Comparison of ENCODE assay signal across 21 cellular contexts in the genomic region with DNA sequence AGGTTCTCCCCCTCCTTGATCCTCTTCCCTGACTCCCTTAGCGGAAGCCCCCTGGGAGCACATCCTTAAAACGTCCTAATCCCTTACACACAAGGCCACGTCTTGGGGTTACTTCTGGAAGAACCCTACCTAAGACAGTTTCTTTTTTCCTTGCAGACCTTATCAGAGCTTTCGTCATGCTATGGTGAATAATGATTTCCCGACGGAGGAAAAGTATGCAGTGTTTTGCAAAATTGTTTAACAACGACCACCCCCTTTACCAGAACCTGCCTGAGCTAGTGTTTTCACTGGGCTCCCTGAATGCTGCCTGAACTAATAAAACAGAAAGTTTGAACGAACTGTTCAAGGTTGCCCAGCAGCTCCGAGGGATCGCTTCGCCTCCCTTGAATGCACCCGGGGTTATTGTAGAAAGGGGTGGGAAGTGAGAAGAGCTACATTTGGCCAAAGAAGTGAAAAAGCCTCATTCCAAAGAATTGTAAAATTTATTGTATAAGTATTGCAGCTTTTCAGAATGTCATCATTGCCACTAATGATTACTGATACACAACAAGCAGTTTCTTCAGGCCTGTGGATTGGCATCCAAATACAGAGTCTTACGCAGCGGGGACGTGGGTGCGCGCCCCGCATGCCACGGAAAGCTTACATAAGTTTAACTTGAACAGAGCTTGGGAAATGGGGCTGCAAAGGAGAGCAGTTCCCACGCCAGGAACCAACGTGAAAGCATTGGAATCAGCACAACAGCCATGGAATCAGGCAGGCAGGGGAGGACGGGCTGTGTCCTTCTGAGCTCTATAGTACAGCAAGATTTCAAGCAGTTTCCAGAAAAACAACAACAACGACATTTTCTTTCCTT. TPM values are rescaled to one million over a fixed set of nuclear protein-coding genes. Genes with fewer than 3 reads are reported as not detected.
DNase-seq lines count a peak whose midpoint lies in the region; ATAC-seq and TF ChIP-seq lines count a peak whose summit lies in the region.
"Had no signal": no experiment of that assay in that cellular context is flagged by ENCODE, and none has a peak within 500 bp of the region (broad histone marks: within the 10 kb centered on the region; RNA-seq: fewer than 3 reads in every experiment).

No MANE protein-coding gene starts in this region.

- H3K4me3 Mint-ChIP-seq in T-helper 17 cell = no peak overlapping the region
- H3K4me3 Mint-ChIP-seq: IgD-negative memory B cell had no signal

- ATAC-seq in T-helper 17 cell (no peak), GM19328 (IDR thresholded peaks at IDR 0.05; ENCODE audit: unreplicated experiment) (no peak)
- ATAC-seq: PC-3 had no signal

- no peak overlapping the region for H3K27ac ChIP-seq in hepatocyte
- no peak overlapping the region for H3K27ac ChIP-seq in spleen
- H3K27ac ChIP-seq: SJCRH30 had no signal

- no peak for TF ChIP-seq CTCF in hepatocyte (IDR thresholded peaks at IDR 0.05; ENCODE audit: poor library complexity)
- no peak for TF ChIP-seq CTCF in spleen (IDR thresholded peaks at IDR 0.05 in 8 of 11, conservative IDR thresholded peaks at IDR 0.05 in 3 of 11)

- H3K4me2 ChIP-seq in hepatocyte = no peak overlapping the region

- H2AFZ ChIP-seq in hepatocyte = no peak overlapping the region

- in situ Hi-C loops in HAP-1 (cut with MboI; ENCODE audit: low sequenced_read_pairs) = no loop called here

- no peaks in the 10 kb centered on the region for H3K36me3 ChIP-seq in hepatocyte (replicated peaks; ENCODE audit: insufficient read depth, low read depth)
- peaks cover 0 to 32% (median 17%) of the 10 kb centered on the region in 6 donors for H3K36me3 ChIP-seq in spleen
- no peaks in the 10 kb centered on the region; the same call in 1 of the 2 replicates for H3K36me3 ChIP-seq in HAP-1 (replicated peaks)

- H3K4me3 ChIP-seq in hepatocyte (no peak overlapping the region), spleen (no peak overlapping the region), HAP-1 (no peak overlapping the region)
- H3K4me3 ChIP-seq: SJCRH30 had no signal

- H4K20me1 ChIP-seq in hepatocyte (ENCODE audit: insufficient read depth, poor library complexity, severe bottlenecking) = no peaks in the 10 kb centered on the region

- peak; percentile 34 for DNase-seq in activated effector memory CD4-positive, alpha-beta T cell treated with anti-CD3 and anti-CD28 coated beads, Interleukin-2, amount 50 U/mL, for 16 hours
- no peak for DNase-seq in activated effector memory CD4-positive, alpha-beta T cell treated with Interleukin-2 at 50 U/mL for 16 hours
- DNase-seq in T-helper 17 cell (no peak), hepatocyte (ENCODE audit: low spot score) (peak; percentile 1), spleen (peak; percentile 36), HAP-1 (ENCODE audit: low spot score in 2 of 2) (no peak), 8988T (no peak)
- DNase-seq: ACHN, AML-193, COR-L47, NCI-H1105, NCI-H1694 treated with DMSO at 0.1 percent for 48 hours, NCI-H2171, NCI-H446, PC-3, SJCRH30 had no signal

- no peaks in the 10 kb centered on the region for H3K9me2 ChIP-seq in hepatocyte (replicated peaks; ENCODE audit: insufficient read depth)

- H3K27ac Mint-ChIP-seq in T-helper 17 cell = peak overlapping the region; percentile 43

- H3K27me3 Mint-ChIP-seq in T-helper 17 cell = no peaks in the 10 kb centered on the region

- H3K4me1 ChIP-seq in hepatocyte (ENCODE audit: insufficient read depth) (peaks cover 3% of the 10 kb centered on the region), spleen (no peaks in the 10 kb centered on the region), HAP-1 (no peaks in the 10 kb centered on the region)
- H3K4me1 ChIP-seq: SJCRH30 had no signal

- H3K4me1 Mint-ChIP-seq in T-helper 17 cell = peaks cover 7% of the 10 kb centered on the region

- intact Hi-C loops in spleen (cut with DNase I; ENCODE audit: low total_unique reads) = no loop called here

- no peaks in the 10 kb centered on the region for H3K79me2 ChIP-seq in hepatocyte

- no peaks in the 10 kb centered on the region for H3K9me3 ChIP-seq in T-helper 17 cell (ENCODE audit: control insufficient read depth, low read length, poor library complexity, severe bottlenecking)
- H3K9me3 ChIP-seq in hepatocyte (ENCODE audit: low read depth) = no peaks in the 10 kb centered on the region
- peaks cover 0 to 31% (median 21%) of the 10 kb centered on the region in 8 donors for H3K9me3 ChIP-seq in spleen
- H3K9me3 ChIP-seq in HAP-1 = no peaks in the 10 kb centered on the region

- TF ChIP-seq POLR2A in spleen (IDR thresholded peaks at IDR 0.05) = no peak

- 90% methylated on average over 23 of the region's 23 CpGs for WGBS in hepatocyte (ENCODE audit: low lambda C conversion rate, missing lambda C conversion rate)
- whole genome bisulfite sequencing in spleen, 5 donors = 86 to 92% (median 88%) methylated on average over 23 of the region's 23 CpGs

- H3K27me3 ChIP-seq in hepatocyte (no peaks in the 10 kb centered on the region), spleen (replicated peaks in 1 of 7) (no peaks in the 10 kb centered on the region), HAP-1 (ENCODE audit: low read depth) (no peaks in the 10 kb centered on the region)
- H3K27me3 ChIP-seq: SJCRH30 had no signal

- no peaks in the 10 kb centered on the region for H3K36me3 Mint-ChIP-seq in T-helper 17 cell (ENCODE audit: low read depth)
- H3K36me3 Mint-ChIP-seq: CD14-positive monocyte, IgD-negative memory B cell had no signal

RNA-seq across cellular contexts. Expression of gene ZBP1, which starts 27.9 kb away (rescaled TPM):
- total RNA-seq in T-helper 17 cell (10 to 100 TPM; 38.6 to 41.0 TPM), hepatocyte (not detected in 2 replicates), spleen (10 to 100 TPM; 11.7 to 28.4 (median 20.9) TPM)
- polyA plus RNA-seq in hepatocyte (not detected in 2 replicates), spleen (10 to 100 TPM in 1 of 3 donors, 1 to 10 TPM in 2; 8.6 to 11.2 (median 9.8) TPM)
- total RNA-seq: HT1080, LHCN-M2, PC-3 had no signal

Comparison
In these comparisons a context has a peak if more than half of its experiments do, and no peak if none do; other contexts are left out.
1. DNase-seq: peak in activated effector memory CD4-positive, alpha-beta T cell treated with anti-CD3 and anti-CD28 coated beads, Interleukin-2, amount 50 U/mL, for 16 hours (single experiment), hepatocyte (single experiment) and spleen (single experiment); none in activated effector memory CD4-positive, alpha-beta T cell treated with Interleukin-2 at 50 U/mL for 16 hours (single experiment), T-helper 17 cell (0 of 3), HAP-1 (0 of 2) and 8988T (single experiment).
2. RNA of gene ZBP1, which starts 27.9 kb away (total RNA-seq): 38.6 to 41.0 TPM in T-helper 17 cell and 11.7 to 28.4 TPM in spleen; not detected in hepatocyte; every median in the first group is over 10 times any median in the second.